ENCODE assay signal across 8 cellular contexts in genomic region chr11:7577883-7578242, GRCh38.
DNase-seq lines count a peak whose midpoint lies in the region; ATAC-seq and TF ChIP-seq lines count a peak whose summit lies in the region.

No MANE protein-coding gene starts in this region.

- no peak for TF ChIP-seq EP300 in SK-N-SH (IDR thresholded peaks at IDR 0.05; ENCODE audit: borderline replicate concordance in 1 of 2, low read depth in 1 of 2, low read length in 1 of 2)

- no peak for TF ChIP-seq CTCF in SK-N-SH (IDR thresholded peaks at IDR 0.05)
- TF ChIP-seq CTCF in esophagus squamous epithelium (IDR thresholded peaks at IDR 0.05) = no peak
- TF ChIP-seq CTCF in osteoblast (IDR thresholded peaks at IDR 0.05; ENCODE audit: extremely low read depth, low read depth, low read length) = no peak

- H3K9me3 ChIP-seq in SK-N-SH (no peaks in the 10 kb centered on the region), esophagus squamous epithelium (no peaks in the 10 kb centered on the region), osteoblast (ENCODE audit: low read depth, low read length) (no peaks in the 10 kb centered on the region)

- peaks cover 35% of the 10 kb centered on the region for H3K4me1 Mint-ChIP-seq in activated T-cell treated with anti-CD3 and anti-CD28 coated beads, Interleukin-2, amount 50 U/mL, for 4 hours (ENCODE audit: low read depth)

- ATAC-seq in activated T-cell treated with anti-CD3 and anti-CD28 coated beads, Interleukin-2, amount 50 U/mL, for 4 hours = peak; percentile 45 to 46
- ATAC-seq in HG02970 (IDR thresholded peaks at IDR 0.05; ENCODE audit: low FRiP score, unreplicated experiment) (no peak), GM21526 (IDR thresholded peaks at IDR 0.05; ENCODE audit: low FRiP score, unreplicated experiment) (no peak)

- H3K4me3 Mint-ChIP-seq in activated T-cell treated with anti-CD3 and anti-CD28 coated beads, Interleukin-2, amount 50 U/mL, for 4 hours = peak overlapping the region; percentile 59

- H4K20me1 ChIP-seq in SK-N-SH (ENCODE audit: insufficient read depth) (no peaks in the 10 kb centered on the region), osteoblast (ENCODE audit: insufficient read depth, low read length) (no peaks in the 10 kb centered on the region)

- H3K36me3 Mint-ChIP-seq in activated T-cell treated with anti-CD3 and anti-CD28 coated beads, Interleukin-2, amount 50 U/mL, for 4 hours (ENCODE audit: insufficient read depth) = peaks cover 3% of the 10 kb centered on the region

- 19% methylated on average over 8 of the region's 8 CpGs for WGBS in SK-N-SH (ENCODE audit: low lambda C conversion rate)
- WGBS in esophagus squamous epithelium, 2 donors = 1 to 9% methylated on average over 8 of the region's 8 CpGs

- no peak for TF ChIP-seq POLR2A in esophagus squamous epithelium (IDR thresholded peaks at IDR 0.05)

- no peak overlapping the region for H3K9ac ChIP-seq in SK-N-SH

- H3K9me2 ChIP-seq in SK-N-SH = no peaks in the 10 kb centered on the region

- H3K27ac ChIP-seq in SK-N-SH (ENCODE audit: low read depth in 2 of 2, low read length in 1 of 2) = peak overlapping the region; percentile 0 to 82
- peak overlapping the region; percentile 66 to 89 (median 78) for H3K27ac ChIP-seq in esophagus squamous epithelium
- peak overlapping the region; percentile 75 for H3K27ac ChIP-seq in osteoblast (ENCODE audit: low read depth, low read length)

- no peaks in the 10 kb centered on the region for H3F3A ChIP-seq in SK-N-SH (replicated peaks; ENCODE audit: insufficient read depth)

- no peaks in the 10 kb centered on the region for H3K36me3 ChIP-seq in SK-N-SH (replicated peaks in 1 of 2; ENCODE audit: control insufficient read depth in 1 of 2, insufficient read depth in 2 of 2, low read length in 1 of 2)
- H3K36me3 ChIP-seq in esophagus squamous epithelium = peaks cover 0 to 8% (median 0%) of the 10 kb centered on the region in 3 donors
- no peaks in the 10 kb centered on the region for H3K36me3 ChIP-seq in osteoblast (ENCODE audit: insufficient read depth, low read length)

- no peaks in the 10 kb centered on the region for H3K9me3 Mint-ChIP-seq in activated T-cell treated with anti-CD3 and anti-CD28 coated beads, Interleukin-2, amount 50 U/mL, for 4 hours

- peaks cover 47% of the 10 kb centered on the region for H3K27me3 Mint-ChIP-seq in activated T-cell treated with anti-CD3 and anti-CD28 coated beads, Interleukin-2, amount 50 U/mL, for 4 hours (ENCODE audit: low read depth)

- peak overlapping the region; percentile 37 to 44; a peak in 3 of 4 replicates for H3K4me3 ChIP-seq in SK-N-SH (ENCODE audit: low read depth in 2 of 2, low read length in 1 of 2)
- peak overlapping the region in 3 of 4 donors; percentile 20 to 51 (median 24) for H3K4me3 ChIP-seq in esophagus squamous epithelium
- peak overlapping the region; percentile 68 for H3K4me3 ChIP-seq in osteoblast (ENCODE audit: insufficient read depth, low read length)

- TF ChIP-seq RAD21 in SK-N-SH (IDR thresholded peaks at IDR 0.05; ENCODE audit: low read length) = no peak

- H3K4me2 ChIP-seq in SK-N-SH = peak overlapping the region; percentile 66
- H3K4me2 ChIP-seq in osteoblast (ENCODE audit: insufficient read depth, low read length) = peak overlapping the region; percentile 81

- H3K27me3 ChIP-seq in SK-N-SH (ENCODE audit: insufficient read depth) (no peaks in the 10 kb centered on the region), esophagus squamous epithelium (peaks cover 0 to 6% (median 0%) of the 10 kb centered on the region in 4 donors), osteoblast (ENCODE audit: insufficient read depth, low read length) (no peaks in the 10 kb centered on the region)

- POLR2A ChIA-PET in SK-N-SH (lab: Yijun Ruan, JAX) = interaction anchor here (0.8 to 1.0 kb wide), 2 partner anchors 24 to 558 kb away, joined by 3 to 5 read pairs; partner anchors contain the start of genes NLRP14 and ZNF214

- DNase-seq in activated T-cell treated with anti-CD3 and anti-CD28 coated beads, Interleukin-2, amount 50 U/mL, for 4 hours = no peak
- DNase-seq in activated T-cell treated with anti-CD3 and anti-CD28 coated beads, Interleukin-2, amount 50 U/mL, for 48 hours = no peak
- DNase-seq in SK-N-SH = peak; percentile 51
- no peak for DNase-seq in esophagus squamous epithelium (lab: John Stamatoyannopoulos, UW)
- DNase-seq in osteoblast (ENCODE audit: insufficient read length, low spot score, missing footprints) = peak; percentile 78
- no peak for DNase-seq in NCI-H1694 (lab: John Stamatoyannopoulos, UW)

- H3K79me2 ChIP-seq in SK-N-SH (ENCODE audit: insufficient read depth) = no peaks in the 10 kb centered on the region
- H3K79me2 ChIP-seq in osteoblast (ENCODE audit: insufficient read depth, low read length) = no peaks in the 10 kb centered on the region

- intact Hi-C loops in esophagus squamous epithelium (cut with DNase I) = no loop called here

- CTCF ChIA-PET in SK-N-SH (lab: Yijun Ruan, JAX) = interaction anchor here (0.7 to 16.8 kb wide), 7 partner anchors 8 to 434 kb away, joined by 3 to 359 read pairs (median 4); partner anchors contain the start of gene PPFIBP2

- H2AFZ ChIP-seq in SK-N-SH (ENCODE audit: low read depth) (peak overlapping the region; percentile 77; the same call in 1 of the 2 replicates), osteoblast (ENCODE audit: low read length) (peak overlapping the region; percentile 87)

- H3K4me1 ChIP-seq in SK-N-SH (ENCODE audit: control insufficient read depth in 1 of 2, insufficient read depth in 2 of 2, low read depth in 1 of 2, low read length in 1 of 2) = peaks cover 12 to 55% of the 10 kb centered on the region in 2 experiments; a peak in 1 of 4 replicates
- H3K4me1 ChIP-seq in esophagus squamous epithelium = peaks cover 38 to 86% (median 47%) of the 10 kb centered on the region in 3 donors
- peaks cover 77% of the 10 kb centered on the region for H3K4me1 ChIP-seq in osteoblast (ENCODE audit: insufficient read depth, low read length)

TF ChIP-seq in SK-N-SH, 30 proteins besides CTCF, POLR2A, EP300 and RAD21 (continues in another document):
- no peak for TF ChIP-seq RFX5 (IDR thresholded peaks at IDR 0.05; ENCODE audit: low read length)
- TF ChIP-seq EZH2phosphoT487 (IDR thresholded peaks at IDR 0.05; ENCODE audit: borderline replicate concordance, low read depth) = no peak
- TF ChIP-seq MEF2A (IDR thresholded peaks at IDR 0.05; ENCODE audit: borderline replicate concordance, low read depth) = no peak
- TF ChIP-seq, protein P1, sequence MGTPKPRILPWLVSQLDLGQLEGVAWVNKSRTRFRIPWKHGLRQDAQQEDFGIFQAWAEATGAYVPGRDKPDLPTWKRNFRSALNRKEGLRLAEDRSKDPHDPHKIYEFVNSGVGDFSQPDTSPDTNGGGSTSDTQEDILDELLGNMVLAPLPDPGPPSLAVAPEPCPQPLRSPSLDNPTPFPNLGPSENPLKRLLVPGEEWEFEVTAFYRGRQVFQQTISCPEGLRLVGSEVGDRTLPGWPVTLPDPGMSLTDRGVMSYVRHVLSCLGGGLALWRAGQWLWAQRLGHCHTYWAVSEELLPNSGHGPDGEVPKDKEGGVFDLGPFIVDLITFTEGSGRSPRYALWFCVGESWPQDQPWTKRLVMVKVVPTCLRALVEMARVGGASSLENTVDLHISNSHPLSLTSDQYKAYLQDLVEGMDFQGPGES (IDR thresholded peaks at IDR 0.05; ENCODE audit: low read depth, low read length) = no peak
- TF ChIP-seq MXI1 (IDR thresholded peaks at IDR 0.05; ENCODE audit: low read depth, low read length) = peak; percentile 55; the same call in 1 of the 2 replicates
- TF ChIP-seq SIN3A (IDR thresholded peaks at IDR 0.05; ENCODE audit: borderline replicate concordance, low read depth, low read length) = no peak
- no peak for TF ChIP-seq YY1 (IDR thresholded peaks at IDR 0.05; ENCODE audit: low read depth)
- no peak for TF ChIP-seq TAF1 (IDR thresholded peaks at IDR 0.05; ENCODE audit: borderline replicate concordance, low read depth, low read length)
- no peak for TF ChIP-seq JUND (IDR thresholded peaks at IDR 0.05)
- TF ChIP-seq FOXM1 (IDR thresholded peaks at IDR 0.05; ENCODE audit: low read depth) = no peak
- TF ChIP-seq, protein P2, sequence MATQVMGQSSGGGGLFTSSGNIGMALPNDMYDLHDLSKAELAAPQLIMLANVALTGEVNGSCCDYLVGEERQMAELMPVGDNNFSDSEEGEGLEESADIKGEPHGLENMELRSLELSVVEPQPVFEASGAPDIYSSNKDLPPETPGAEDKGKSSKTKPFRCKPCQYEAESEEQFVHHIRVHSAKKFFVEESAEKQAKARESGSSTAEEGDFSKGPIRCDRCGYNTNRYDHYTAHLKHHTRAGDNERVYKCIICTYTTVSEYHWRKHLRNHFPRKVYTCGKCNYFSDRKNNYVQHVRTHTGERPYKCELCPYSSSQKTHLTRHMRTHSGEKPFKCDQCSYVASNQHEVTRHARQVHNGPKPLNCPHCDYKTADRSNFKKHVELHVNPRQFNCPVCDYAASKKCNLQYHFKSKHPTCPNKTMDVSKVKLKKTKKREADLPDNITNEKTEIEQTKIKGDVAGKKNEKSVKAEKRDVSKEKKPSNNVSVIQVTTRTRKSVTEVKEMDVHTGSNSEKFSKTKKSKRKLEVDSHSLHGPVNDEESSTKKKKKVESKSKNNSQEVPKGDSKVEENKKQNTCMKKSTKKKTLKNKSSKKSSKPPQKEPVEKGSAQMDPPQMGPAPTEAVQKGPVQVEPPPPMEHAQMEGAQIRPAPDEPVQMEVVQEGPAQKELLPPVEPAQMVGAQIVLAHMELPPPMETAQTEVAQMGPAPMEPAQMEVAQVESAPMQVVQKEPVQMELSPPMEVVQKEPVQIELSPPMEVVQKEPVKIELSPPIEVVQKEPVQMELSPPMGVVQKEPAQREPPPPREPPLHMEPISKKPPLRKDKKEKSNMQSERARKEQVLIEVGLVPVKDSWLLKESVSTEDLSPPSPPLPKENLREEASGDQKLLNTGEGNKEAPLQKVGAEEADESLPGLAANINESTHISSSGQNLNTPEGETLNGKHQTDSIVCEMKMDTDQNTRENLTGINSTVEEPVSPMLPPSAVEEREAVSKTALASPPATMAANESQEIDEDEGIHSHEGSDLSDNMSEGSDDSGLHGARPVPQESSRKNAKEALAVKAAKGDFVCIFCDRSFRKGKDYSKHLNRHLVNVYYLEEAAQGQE (IDR thresholded peaks at IDR 0.05; ENCODE audit: low read depth, low read length) = no peak
- TF ChIP-seq, protein P3, sequence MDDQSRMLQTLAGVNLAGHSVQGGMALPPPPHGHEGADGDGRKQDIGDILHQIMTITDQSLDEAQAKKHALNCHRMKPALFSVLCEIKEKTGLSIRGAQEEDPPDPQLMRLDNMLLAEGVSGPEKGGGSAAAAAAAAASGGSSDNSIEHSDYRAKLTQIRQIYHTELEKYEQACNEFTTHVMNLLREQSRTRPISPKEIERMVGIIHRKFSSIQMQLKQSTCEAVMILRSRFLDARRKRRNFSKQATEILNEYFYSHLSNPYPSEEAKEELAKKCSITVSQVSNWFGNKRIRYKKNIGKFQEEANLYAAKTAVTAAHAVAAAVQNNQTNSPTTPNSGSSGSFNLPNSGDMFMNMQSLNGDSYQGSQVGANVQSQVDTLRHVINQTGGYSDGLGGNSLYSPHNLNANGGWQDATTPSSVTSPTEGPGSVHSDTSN (IDR thresholded peaks at IDR 0.05) = no peak
- TF ChIP-seq TCF12 (IDR thresholded peaks at IDR 0.05) = peak; percentile 32; the same call in 1 of the 2 replicates
- TF ChIP-seq GATA2 (CRISPR knock-in tag; IDR thresholded peaks at IDR 0.05) = peak; percentile 66; the same call in 1 of the 2 replicates

Comparison
In these comparisons a context has a peak if more than half of its experiments do, and no peak if none do; other contexts are left out.
1. ATAC-seq: peak in activated T-cell treated with anti-CD3 and anti-CD28 coated beads, Interleukin-2, amount 50 U/mL, for 4 hours (2 of 2); none in HG02970 (single experiment) and GM21526 (single experiment).
2. DNase-seq: peak in SK-N-SH (single experiment) and osteoblast (single experiment); none in activated T-cell treated with anti-CD3 and anti-CD28 coated beads, Interleukin-2, amount 50 U/mL, for 4 hours (single experiment), activated T-cell treated with anti-CD3 and anti-CD28 coated beads, Interleukin-2, amount 50 U/mL, for 48 hours (0 of 2), esophagus squamous epithelium (single experiment) and NCI-H1694 (single experiment).
3. Peak in every context shown above with its lines, with median percentiles within 50 percentile points of each other: H3K27ac ChIP-seq and H3K4me3 ChIP-seq.